1 cellular context compared by ENCODE assay signal in the genomic region with DNA sequence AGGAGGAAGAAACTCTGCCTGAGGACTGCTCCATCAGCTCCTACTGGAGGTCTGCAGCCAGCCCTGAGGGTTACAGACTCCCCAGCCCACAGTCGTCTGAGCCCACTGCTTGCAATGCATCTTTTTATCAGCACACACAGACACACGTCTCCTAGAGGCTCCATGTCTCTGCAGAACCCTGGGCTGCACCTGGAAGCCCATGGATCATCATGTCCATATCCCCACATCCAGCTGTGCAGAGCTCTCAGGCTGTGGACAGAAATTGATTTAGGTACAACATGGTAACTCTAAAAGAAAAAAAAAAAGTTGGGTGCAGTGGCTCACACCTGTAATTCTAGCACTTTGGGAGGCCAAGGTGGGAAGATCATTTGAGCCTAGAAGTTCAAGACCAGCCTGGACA.
TF ChIP-seq lines count a peak whose summit lies in the region.

No MANE protein-coding gene starts in this region.

TF ChIP-seq in K562, 482 proteins besides CTCF, POLR2A, EP300 and RAD21:
- TF ChIP-seq CBFA2T2 (conservative IDR thresholded peaks at IDR 0.05) (peak; percentile 62), EWSR1 (IDR thresholded peaks at IDR 0.05; ENCODE audit: borderline replicate concordance, low read depth, partially characterized antibody) (no peak), TAL1 (IDR thresholded peaks at IDR 0.05) (peak; percentile 51; the same call in 1 of the 2 replicates), MEIS2 (IDR thresholded peaks at IDR 0.05; ENCODE audit: partially characterized antibody) (no peak), CBFA2T3 (IDR thresholded peaks at IDR 0.05) (peak; percentile 69), BCL6 (CRISPR knock-in tag; IDR thresholded peaks at IDR 0.05) (no peak)
